8 cellular contexts compared by ENCODE assay signal in the genomic region with DNA sequence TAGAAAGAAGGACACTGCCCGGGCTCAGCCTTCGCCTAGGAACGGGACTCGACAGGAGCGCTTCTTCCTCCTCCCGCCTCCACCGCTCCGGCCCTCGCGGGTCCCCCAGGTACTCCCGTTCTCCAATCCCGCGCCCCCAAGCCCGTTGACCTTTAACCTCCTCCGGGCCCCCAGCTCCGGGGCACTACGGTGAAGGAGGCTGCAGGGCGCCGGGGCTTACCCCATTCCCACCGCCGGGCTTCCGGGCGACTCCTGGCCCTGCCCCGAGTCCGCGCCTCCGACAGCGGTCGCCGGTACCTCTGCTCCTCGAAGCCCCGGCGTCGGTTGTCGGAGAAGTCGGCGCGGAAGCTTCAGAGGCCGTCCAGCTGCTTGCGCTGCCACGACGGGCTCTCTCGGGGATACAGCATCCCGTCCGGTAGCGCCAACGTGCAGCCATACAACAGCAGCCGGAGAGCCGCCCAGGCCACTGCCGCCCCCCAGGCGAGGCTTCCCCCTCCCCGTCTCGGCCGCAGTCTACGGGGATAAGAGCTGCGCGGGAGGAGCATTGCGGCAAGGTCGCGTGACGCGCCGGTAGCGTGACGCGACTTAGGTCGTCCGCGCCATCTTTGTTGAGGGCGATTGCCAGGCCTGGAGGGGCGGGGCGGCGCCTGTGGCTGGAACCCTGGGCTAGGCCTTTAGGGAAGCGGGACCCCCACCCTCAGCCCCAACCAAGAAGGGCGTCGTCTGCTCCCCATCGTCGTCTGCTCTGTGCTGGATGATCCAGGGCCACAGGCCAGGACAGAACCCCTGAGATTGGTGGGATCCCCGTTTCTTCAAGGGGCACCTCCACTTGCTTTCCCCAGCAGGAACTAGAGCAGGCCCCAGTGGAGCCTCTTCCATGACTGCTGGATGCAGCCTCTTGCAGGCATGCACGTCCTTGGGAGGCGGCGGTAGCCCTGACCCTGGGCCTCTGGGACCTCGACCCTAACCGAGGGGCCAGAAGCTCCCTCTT. TPM values are rescaled to one million over a fixed set of nuclear protein-coding genes. Genes with fewer than 3 reads are reported as not detected.
DNase-seq lines count a peak whose midpoint lies in the region; ATAC-seq and TF ChIP-seq lines count a peak whose summit lies in the region.

No MANE protein-coding gene starts in this region.

- H2AFZ ChIP-seq in OCI-LY1 (ENCODE audit: low read length): no peak overlapping the region

- H3K4me1 ChIP-seq in BE2C (no peaks in the 10 kb centered on the region), HUES48 (ENCODE audit: control insufficient read depth, insufficient read depth, low read length) (0 out of 2 replicates have a peak, but pooled peaks cover 3% of the 10 kb centered on the region), OCI-LY1 (ENCODE audit: insufficient read depth, low read length, severe bottlenecking) (peaks cover 35% of the 10 kb centered on the region)

- H3K27ac ChIP-seq in HUES48 (ENCODE audit: low read depth, low read length) (peak overlapping the region; percentile 78), OCI-LY1 (ENCODE audit: low read depth, low read length, poor library complexity, severe bottlenecking) (peak overlapping the region; percentile 27)

- no peaks in the 10 kb centered on the region for H3K9me2 ChIP-seq in OCI-LY1 (ENCODE audit: low read depth, low read length)

- H3K4me3 ChIP-seq in BE2C (ENCODE audit: low read depth, low read length) (peak overlapping the region; percentile 87), HUES48 (ENCODE audit: low read depth, low read length) (peak overlapping the region; percentile 88), OCI-LY1 (ENCODE audit: low read depth, low read length, poor library complexity, severe bottlenecking) (peak overlapping the region; percentile 87), epithelial cell of esophagus (ENCODE audit: low read length) (peak overlapping the region; percentile 87)

- no peaks in the 10 kb centered on the region for H3K9me3 ChIP-seq in BE2C
- H3K9me3 ChIP-seq in HUES48 (ENCODE audit: control insufficient read depth, insufficient read depth, low read length): no peaks in the 10 kb centered on the region
- no peaks in the 10 kb centered on the region for H3K9me3 ChIP-seq in OCI-LY1 (ENCODE audit: low read length)

- H3K27me3 ChIP-seq in BE2C (no peaks in the 10 kb centered on the region), HUES48 (ENCODE audit: control insufficient read depth, insufficient read depth, low read length) (no peaks in the 10 kb centered on the region), OCI-LY1 (ENCODE audit: insufficient read depth, low read length) (no peaks in the 10 kb centered on the region)

- H3K36me3 ChIP-seq in BE2C: peaks cover 16% of the 10 kb centered on the region
- peaks cover 29% of the 10 kb centered on the region for H3K36me3 ChIP-seq in HUES48 (ENCODE audit: control insufficient read depth, insufficient read depth, low read length)
- peaks cover 16% of the 10 kb centered on the region; the same call in 1 of the 2 replicates for H3K36me3 ChIP-seq in OCI-LY1 (ENCODE audit: insufficient read depth, low read length)

- no peaks in the 10 kb centered on the region for H4K20me1 ChIP-seq in OCI-LY1 (ENCODE audit: insufficient read depth, low read length)

- H3K9ac ChIP-seq in HUES48 (ENCODE audit: low read depth, low read length): peak overlapping the region; percentile 87
- peak overlapping the region; percentile 84 for H3K9ac ChIP-seq in OCI-LY1 (ENCODE audit: low read length)

- peak; percentile 82 for ATAC-seq in GM19328 (IDR thresholded peaks at IDR 0.05; ENCODE audit: unreplicated experiment)

- H3K4me2 ChIP-seq in OCI-LY1 (ENCODE audit: low read length): peak overlapping the region; percentile 77

- H3F3A ChIP-seq in OCI-LY1 (ENCODE audit: insufficient read depth, low read length): no peaks in the 10 kb centered on the region

- H3K79me2 ChIP-seq in OCI-LY1 (ENCODE audit: insufficient read depth, low read length): no peaks in the 10 kb centered on the region

- peak; percentile 90 for DNase-seq in BE2C
- DNase-seq in activated T-cell treated with anti-CD3 and anti-CD28 coated beads for 4 hours: peak; percentile 75
- peak; percentile 86 for DNase-seq in epithelial cell of esophagus (ENCODE audit: low read depth)
- peak; percentile 82 for DNase-seq in middle frontal gyrus (ENCODE audit: extremely low spot score, low spot score)
- DNase-seq in stimulated activated CD8-positive, alpha-beta memory T cell treated with anti-CD3 and anti-CD28 coated beads, Interleukin-15, amount 100 ng/mL, for 48 hours (ENCODE audit: low read depth in 2 of 2): peak; percentile 71 to 74

- TF ChIP-seq CTCF in BE2C (IDR thresholded peaks at IDR 0.05; ENCODE audit: low read depth, low read length) (no peak), OCI-LY1 (IDR thresholded peaks at IDR 0.05; ENCODE audit: low read length) (no peak), epithelial cell of esophagus (IDR thresholded peaks at IDR 0.05; ENCODE audit: insufficient read depth, low read depth, low read length, missing control alignments) (no peak)

RNA-seq across cellular contexts. Expression of gene RGL4, which starts 26.3 kb away (rescaled TPM):
- polyA plus RNA-seq in BE2C (2012; ENCODE audit: insufficient read depth, insufficient read length, low read depth): 4.9 TPM

RNA-seq across cellular contexts. Expression of gene ZNF70, which starts 33.8 kb away (rescaled TPM):
- polyA plus RNA-seq in BE2C (2012; ENCODE audit: insufficient read depth, insufficient read length, low read depth): 3.0 TPM

RNA-seq across cellular contexts. Expression of gene VPREB3, which starts 37.1 kb away (rescaled TPM):
- 1.8 TPM for polyA plus RNA-seq in BE2C (2012; ENCODE audit: insufficient read depth, insufficient read length, low read depth)

RNA-seq across cellular contexts. Expression of gene C22orf15, which starts 45.7 kb away (rescaled TPM):
- polyA plus RNA-seq in BE2C (2012; ENCODE audit: insufficient read depth, insufficient read length, low read depth): 1.1 TPM

RNA-seq across cellular contexts. Expression of gene CHCHD10, which starts 50.7 kb away (rescaled TPM):
- polyA plus RNA-seq in BE2C (2012; ENCODE audit: insufficient read depth, insufficient read length, low read depth): 349 TPM

Comparison
In these comparisons a context has a peak if more than half of its experiments do, and no peak if none do; other contexts are left out.
1. Peak in every context shown above with its lines: DNase-seq, ATAC-seq, H3K4me3 ChIP-seq and H3K27ac ChIP-seq.